ENCODE assay signal across 14 cellular contexts in genomic region chr3:136898954-136899353, GRCh38. TPM values are rescaled to one million over a fixed set of nuclear protein-coding genes. Genes with fewer than 3 reads are reported as not detected.
DNase-seq lines count a peak whose midpoint lies in the region; TF ChIP-seq lines count a peak whose summit lies in the region.
"Had no signal": no experiment of that assay in that cellular context is flagged by ENCODE, and none has a peak within 500 bp of the region (broad histone marks: within the 10 kb centered on the region; RNA-seq: fewer than 3 reads in every experiment).

No MANE protein-coding gene starts in this region.

- no TSS peak for BruUV-seq in Calu3 (replicated peaks; lab: Mats Ljungman, UMichigan)

- peaks cover 40 to 48% of the 10 kb centered on the region in 2 donors for H3K36me3 Mint-ChIP-seq in CD4-positive, alpha-beta memory T cell
- H3K36me3 Mint-ChIP-seq in Calu3 (ENCODE audit: insufficient read depth, unreplicated experiment) = peaks cover 29% of the 10 kb centered on the region

- H3K27ac Mint-ChIP-seq in CD4-positive, alpha-beta memory T cell = peak overlapping the region; percentile 18 to 86 (median 45)
- H3K27ac Mint-ChIP-seq in Calu3 (ENCODE audit: unreplicated experiment) = no peak overlapping the region

- no peak overlapping the region for H3K9ac ChIP-seq in HUES48 (ENCODE audit: low read depth, low read length)
- no peak overlapping the region for H3K9ac ChIP-seq in mesendoderm (ENCODE audit: low read length)

- H2BK120ac ChIP-seq in mesendoderm (ENCODE audit: low read depth, low read length) = no peak overlapping the region

- no peak overlapping the region for H4K8ac ChIP-seq in mesendoderm (ENCODE audit: low read depth, low read length)

- H3K4me3 ChIP-seq in CD4-positive, alpha-beta memory T cell (ENCODE audit: low read length in 2 of 2) = no peak overlapping the region
- no peak overlapping the region for H3K4me3 ChIP-seq in HUES48 (ENCODE audit: low read depth, low read length)
- H3K4me3 ChIP-seq in mesendoderm (ENCODE audit: low read length) = no peak overlapping the region
- no peak overlapping the region for H3K4me3 ChIP-seq in spleen

- H4K5ac ChIP-seq in mesendoderm (ENCODE audit: low read length) = no peak overlapping the region

- H3K27me3 ChIP-seq in CD4-positive, alpha-beta memory T cell (ENCODE audit: insufficient read depth, low read length) = no peaks in the 10 kb centered on the region
- H3K27me3 ChIP-seq in HUES48 (ENCODE audit: control insufficient read depth, insufficient read depth, low read length) (no peaks in the 10 kb centered on the region), mesendoderm (ENCODE audit: insufficient read depth, low read length, poor library complexity) (no peaks in the 10 kb centered on the region), spleen (replicated peaks in 1 of 7) (no peaks in the 10 kb centered on the region)

- H3K27me3 Mint-ChIP-seq in CD4-positive, alpha-beta memory T cell = no peaks in the 10 kb centered on the region
- no peaks in the 10 kb centered on the region for H3K27me3 Mint-ChIP-seq in Calu3 (ENCODE audit: unreplicated experiment)
- H3K27me3 Mint-ChIP-seq: activated naive CD8-positive, alpha-beta T cell treated with anti-CD3 and anti-CD28 coated beads, Interleukin-2, amount 10 ng/mL, durations not matched to agents 7 days and 5 days; stimulated activated naive CD8-positive, alpha-beta T cell treated with anti-CD3 and anti-CD28 coated beads, Interleukin-15, Interleukin-2, amounts not matched to agents 100 ng/mL and 50 ng/mL, for 24 hours had no signal

- H3K4me3 Mint-ChIP-seq in CD4-positive, alpha-beta memory T cell = peak overlapping the region in 5 of 8 donors; percentile 9 to 80 (median 52)
- no peak overlapping the region for H3K4me3 Mint-ChIP-seq in Calu3 (ENCODE audit: low read depth, unreplicated experiment)
- H3K4me3 Mint-ChIP-seq: activated naive CD8-positive, alpha-beta T cell treated with anti-CD3 and anti-CD28 coated beads, Interleukin-2, amount 10 ng/mL, durations not matched to agents 7 days and 5 days; CD14-positive monocyte; stimulated activated naive CD8-positive, alpha-beta T cell treated with anti-CD3 and anti-CD28 coated beads, Interleukin-15, Interleukin-2, amounts not matched to agents 100 ng/mL and 50 ng/mL, for 24 hours had no signal

- no peak overlapping the region for H3K18ac ChIP-seq in mesendoderm (ENCODE audit: low read length)

- H3K4me1 Mint-ChIP-seq in CD4-positive, alpha-beta memory T cell = peaks cover 50 to 75% (median 63%) of the 10 kb centered on the region in 4 donors
- H3K4me1 Mint-ChIP-seq in Calu3 (ENCODE audit: low read depth, unreplicated experiment) = peaks cover 51% of the 10 kb centered on the region

- no peak for DNase-seq in CD4-positive, alpha-beta memory T cell
- DNase-seq in amniotic epithelial cell (ENCODE audit: low read depth) (peak; percentile 29), mesendoderm (peak; percentile 25), Calu3 (no peak), spleen (no peak), NCI-H2029 (lab: John Stamatoyannopoulos, UW) (no peak), germinal center (ENCODE audit: low spot score) (no peak)
- DNase-seq: activated naive CD8-positive, alpha-beta T cell treated with anti-CD3 and anti-CD28 coated beads, Interleukin-2, amount 10 ng/mL, durations not matched to agents 7 days and 5 days; NCI-H446 treated with DMSO at 0.1 percent for 48 hours; RPMI8226; T1000 had no signal

- TF ChIP-seq CTCF in Calu3 (IDR thresholded peaks at IDR 0.05; ENCODE audit: unreplicated experiment) = no peak
- TF ChIP-seq CTCF in spleen (IDR thresholded peaks at IDR 0.05 in 8 of 11, conservative IDR thresholded peaks at IDR 0.05 in 3 of 11) = no peak

- no CpG with 5 or more reads among the region's 2 CpGs for WGBS in mesendoderm (ENCODE audit: extremely low coverage, insufficient coverage, low lambda C conversion rate)
- 82 to 97% (median 91%) methylated on average over 2 of the region's 2 CpGs for WGBS in spleen, 5 donors

- H3K4me1 ChIP-seq in CD4-positive, alpha-beta memory T cell (ENCODE audit: insufficient read depth, low read length) = peaks cover 74% of the 10 kb centered on the region
- H3K4me1 ChIP-seq in HUES48 (ENCODE audit: control insufficient read depth, insufficient read depth, low read length) (peaks cover 55% of the 10 kb centered on the region), mesendoderm (ENCODE audit: control insufficient read depth, low read depth, low read length) (peaks cover 1% of the 10 kb centered on the region), spleen (peaks cover 13 to 88% (median 62%) of the 10 kb centered on the region in 6 donors)

- CTCF ChIA-PET in CD4-positive, alpha-beta memory T cell (lab: Charles Lee; ENCODE audit: partially characterized antibody) = interaction anchor here (0.7 to 1.8 kb wide), 4 partner anchors 15 to 146 kb away, joined by 4 to 6 read pairs (median 4); partner anchors contain the start of genes NCK1 and STAG1
- CTCF ChIA-PET in Calu3 (lab: Charles Lee) = interaction anchor here (1.0 kb wide), 1 partner anchor 147 kb away, joined by 3 read pairs; the partner anchor contains the start of gene STAG1

- H3K79me1 ChIP-seq in mesendoderm (ENCODE audit: low read length) = peaks cover 4% of the 10 kb centered on the region

- H3K4me2 ChIP-seq in mesendoderm (ENCODE audit: low read length) = no peak overlapping the region

- no peak overlapping the region for H2AK5ac ChIP-seq in mesendoderm (ENCODE audit: low read length)

- no peak overlapping the region for H3K56ac ChIP-seq in mesendoderm (ENCODE audit: low read length)

- no peaks in the 10 kb centered on the region for H3K36me3 ChIP-seq in CD4-positive, alpha-beta memory T cell (ENCODE audit: insufficient read depth, low read length)
- H3K36me3 ChIP-seq in HUES48 (ENCODE audit: control insufficient read depth, insufficient read depth, low read length) (no peaks in the 10 kb centered on the region), mesendoderm (ENCODE audit: control insufficient read depth, insufficient read depth, low read length) (no peaks in the 10 kb centered on the region), spleen (peaks cover 0 to 8% (median 2%) of the 10 kb centered on the region in 6 donors)

- H2BK15ac ChIP-seq in mesendoderm (replicated peaks; ENCODE audit: low read depth) = no peak overlapping the region

- no peak overlapping the region for H3K23ac ChIP-seq in mesendoderm (ENCODE audit: low read length)

- TF ChIP-seq POLR2A in spleen (IDR thresholded peaks at IDR 0.05) = no peak

- H3K9me3 Mint-ChIP-seq in CD4-positive, alpha-beta memory T cell = peaks cover 2 to 23% (median 8%) of the 10 kb centered on the region in 8 donors
- peaks cover 10% of the 10 kb centered on the region for H3K9me3 Mint-ChIP-seq in Calu3 (ENCODE audit: low read depth, unreplicated experiment)

- peaks cover 0 to 2% of the 10 kb centered on the region in 2 donors for H3K9me3 ChIP-seq in CD4-positive, alpha-beta memory T cell (ENCODE audit: control insufficient read depth in 1 of 2, low read length in 2 of 2)
- no peaks in the 10 kb centered on the region for H3K9me3 ChIP-seq in HUES48 (ENCODE audit: control insufficient read depth, insufficient read depth, low read length)
- H3K9me3 ChIP-seq in spleen = peaks cover 3 to 23% (median 14%) of the 10 kb centered on the region in 8 donors

- POLR2A ChIA-PET in CD4-positive, alpha-beta memory T cell (lab: Charles Lee; ENCODE audit: partially characterized antibody) = interaction anchor here (1.1 to 3.4 kb wide), 6 partner anchors 9 to 147 kb away, joined by 3 to 9 read pairs (median 4); partner anchors contain the start of genes NCK1 and STAG1

- H3K27ac ChIP-seq in CD4-positive, alpha-beta memory T cell (ENCODE audit: low read depth, low read length) = no peak overlapping the region
- H3K27ac ChIP-seq in HUES48 (ENCODE audit: low read depth, low read length) = peak overlapping the region; percentile 46
- H3K27ac ChIP-seq in mesendoderm (ENCODE audit: low read depth, low read length) = no peak overlapping the region
- peak overlapping the region in 3 of 8 donors; percentile 32 to 55 (median 42) for H3K27ac ChIP-seq in spleen

- peaks cover 23% of the 10 kb centered on the region for H3K79me2 ChIP-seq in mesendoderm (ENCODE audit: control insufficient read depth, insufficient read depth, low read length)

- intact Hi-C loops in CD4-positive, alpha-beta memory T cell (cut with micrococcal nuclease) = loop anchor here (5.0 kb wide), 1 partner anchor 33 kb away; no protein-coding TSS in a partner anchor
- intact Hi-C loops in Calu3 (cut with micrococcal nuclease; ENCODE audit: unreplicated experiment) = no loop called here
- intact Hi-C loops in spleen (cut with DNase I; ENCODE audit: low total_unique reads) = no loop called here

- H3K4ac ChIP-seq in mesendoderm (ENCODE audit: low read depth, low read length) = no peak overlapping the region

- no peak overlapping the region for H2BK5ac ChIP-seq in mesendoderm (ENCODE audit: low read length)

RNA-seq across cellular contexts. Expression of gene NCK1, which starts 36.9 kb away (rescaled TPM):
- total RNA-seq in CD4-positive, alpha-beta memory T cell = 10 to 100 TPM; 61.2 to 68.4 TPM
- 10 to 100 TPM; 40.3 to 62.1 TPM for polyA plus RNA-seq in CD4-positive, alpha-beta memory T cell
- 22.7 TPM for polyA plus RNA-seq in mesendoderm (2013, experiment 1 of 2)
- 23.2 TPM for polyA plus RNA-seq in mesendoderm (2013, experiment 2 of 2)
- total RNA-seq in Calu3 (2022) (108 and 127 TPM in 2 replicates), spleen (10 to 100 TPM; 41.9 to 54.7 (median 48.3) TPM)
- 10 to 100 TPM; 12.5 to 21.9 (median 19.5) TPM for polyA plus RNA-seq in spleen

RNA-seq across cellular contexts. Expression of gene IL20RB, which starts 58.8 kb away (rescaled TPM):
- 1 to 10 TPM; 1.5 to 2.7 TPM for total RNA-seq in CD4-positive, alpha-beta memory T cell
- polyA plus RNA-seq in CD4-positive, alpha-beta memory T cell = 1 to 10 TPM in 1 of 2 donors, not detected in 1; 1.4 TPM
- polyA plus RNA-seq in mesendoderm (2013, experiment 1 of 2) = 1.3 TPM
- 1.3 TPM for polyA plus RNA-seq in mesendoderm (2013, experiment 2 of 2)
- total RNA-seq in Calu3 (2022) = 8.5 and 12.0 TPM in 2 replicates
- 1 to 10 TPM in 2 of 7 donors, under 1 TPM in 5; 0.33 to 3.1 (median 0.67) TPM for total RNA-seq in spleen
- polyA plus RNA-seq in spleen = 1 to 10 TPM in 1 of 3 donors, under 1 TPM in 2; 0.85 to 1.7 (median 0.96) TPM

Comparison
In these comparisons a context has a peak if more than half of its experiments do, and no peak if none do; other contexts are left out.
1. DNase-seq: peak in amniotic epithelial cell (single experiment) and mesendoderm (single experiment); none in CD4-positive, alpha-beta memory T cell (0 of 5), Calu3 (single experiment), spleen (single experiment), NCI-H2029 (single experiment) and germinal center (single experiment).